19 cellular contexts compared by ENCODE assay signal in genomic region chr20:63090682-63091571, GRCh38.
A peak's percentile ranks its signal among the peaks of the same experiment; 100 is the strongest.
DNase-seq lines count a peak whose midpoint lies in the region; TF ChIP-seq lines count a peak whose summit lies in the region.
"Had no signal": no experiment of that assay in that cellular context is flagged by ENCODE, and none has a peak within 500 bp of the region (broad histone marks: within the 10 kb centered on the region; RNA-seq: fewer than 3 reads in every experiment).

No MANE protein-coding gene starts in this region.

- H3K27ac ChIP-seq in testis: no peak overlapping the region
- H3K27ac ChIP-seq: ascending aorta, esophagus muscularis mucosa, HL-60, KMS-11, VCaP had no signal

- intact Hi-C loops in testis (cut with DNase I; ENCODE audit: low total_unique reads): no loop called here

- H3K9me3 Mint-ChIP-seq in activated T-cell treated with anti-CD3 and anti-CD28 coated beads, Interleukin-2, amount 50 U/mL, for 24 hours: no peaks in the 10 kb centered on the region
- H3K9me3 Mint-ChIP-seq in progenitor cell of endocrine pancreas (ENCODE audit: low read depth): no peaks in the 10 kb centered on the region
- H3K9me3 Mint-ChIP-seq: HFFc6 had no signal

- H3K36me3 ChIP-seq in testis (ENCODE audit: low read depth, missing control alignments): no peaks in the 10 kb centered on the region
- H3K36me3 ChIP-seq: ascending aorta, esophagus muscularis mucosa had no signal

- H3K27me3 ChIP-seq in testis: no peaks in the 10 kb centered on the region
- H3K27me3 ChIP-seq: ascending aorta had no signal

- no peak for TF ChIP-seq POLR2A in testis (IDR thresholded peaks at IDR 0.05)

- H3K9me3 ChIP-seq in testis: no peaks in the 10 kb centered on the region
- H3K9me3 ChIP-seq: ascending aorta, Caco-2, esophagus muscularis mucosa had no signal

- no peaks in the 10 kb centered on the region for H3K4me1 ChIP-seq in testis
- H3K4me1 ChIP-seq: ascending aorta, esophagus muscularis mucosa had no signal

- peaks cover 37% of the 10 kb centered on the region for H3K27me3 Mint-ChIP-seq in activated T-cell treated with anti-CD3 and anti-CD28 coated beads, Interleukin-2, amount 50 U/mL, for 24 hours
- H3K27me3 Mint-ChIP-seq in progenitor cell of endocrine pancreas: peaks cover 48% of the 10 kb centered on the region

- H3K4me3 Mint-ChIP-seq in activated T-cell treated with anti-CD3 and anti-CD28 coated beads, Interleukin-2, amount 50 U/mL, for 24 hours: no peak overlapping the region
- no peak overlapping the region for H3K4me3 Mint-ChIP-seq in progenitor cell of endocrine pancreas (ENCODE audit: low read depth)
- H3K4me3 Mint-ChIP-seq: HFFc6 had no signal

- peak; percentile 13 for DNase-seq in activated T-cell treated with anti-CD3 and anti-CD28 coated beads, Interleukin-2, amount 50 U/mL, for 24 hours
- DNase-seq in activated T-cell treated with anti-CD3 and anti-CD28 coated beads, Interleukin-2, amount 50 U/mL, for 48 hours: no peak
- peak; percentile 57 for DNase-seq in SW480 (ENCODE audit: low spot score)
- DNase-seq in iPS-NIHi11 (ENCODE audit: low spot score): peak; percentile 7
- peak; percentile 7 for DNase-seq in testis
- no peak for DNase-seq in progenitor cell of endocrine pancreas (ENCODE audit: low spot score, unreplicated experiment)
- no peak for DNase-seq in H4 (ENCODE audit: low spot score)
- DNase-seq in stimulated activated CD4-positive, alpha-beta T cell treated with anti-CD3 and anti-CD28 coated beads, Interleukin-12 subunit alpha, Interleukin-12 subunit beta, amount 100 ng/mL, for 4 hours: no peak
- DNase-seq: cortex of kidney; HFFc6; NCI-H1105 treated with DMSO at 0.1 percent for 48 hours; OCI-M1; stimulated activated CD4-positive, alpha-beta T cell treated with anti-CD3 and anti-CD28 coated beads, Interleukin-1b, Interleukin-23, amount 100 ng/mL, for 48 hours had no signal

- TF ChIP-seq CTCF in testis (IDR thresholded peaks at IDR 0.05) (no peak), progenitor cell of endocrine pancreas (IDR thresholded peaks at IDR 0.05; ENCODE audit: unreplicated experiment) (no peak)

- H3K27ac Mint-ChIP-seq in activated T-cell treated with anti-CD3 and anti-CD28 coated beads, Interleukin-2, amount 50 U/mL, for 24 hours: no peak overlapping the region
- H3K27ac Mint-ChIP-seq in progenitor cell of endocrine pancreas: no peak overlapping the region
- H3K27ac Mint-ChIP-seq: HFFc6 had no signal

- no peaks in the 10 kb centered on the region for H3K36me3 Mint-ChIP-seq in activated T-cell treated with anti-CD3 and anti-CD28 coated beads, Interleukin-2, amount 50 U/mL, for 24 hours (ENCODE audit: low read depth)
- no peaks in the 10 kb centered on the region for H3K36me3 Mint-ChIP-seq in progenitor cell of endocrine pancreas (ENCODE audit: insufficient read depth)

- peaks cover 2% of the 10 kb centered on the region for H3K4me1 Mint-ChIP-seq in activated T-cell treated with anti-CD3 and anti-CD28 coated beads, Interleukin-2, amount 50 U/mL, for 24 hours (ENCODE audit: low read depth)
- no peaks in the 10 kb centered on the region for H3K4me1 Mint-ChIP-seq in progenitor cell of endocrine pancreas (ENCODE audit: low read depth)

- WGBS in testis, 2 donors: 81 to 89% methylated on average over 15 to 25 of the region's 30 CpGs

- no peak overlapping the region for H3K4me3 ChIP-seq in testis
- H3K4me3 ChIP-seq: ascending aorta, esophagus muscularis mucosa had no signal

Comparison
In these comparisons a context has a peak if more than half of its experiments do, and no peak if none do; other contexts are left out.
1. DNase-seq: peak in activated T-cell treated with anti-CD3 and anti-CD28 coated beads, Interleukin-2, amount 50 U/mL, for 24 hours (single experiment), SW480 (single experiment), iPS-NIHi11 (single experiment) and testis (single experiment); none in activated T-cell treated with anti-CD3 and anti-CD28 coated beads, Interleukin-2, amount 50 U/mL, for 48 hours (0 of 2), progenitor cell of endocrine pancreas (single experiment), H4 (single experiment) and stimulated activated CD4-positive, alpha-beta T cell treated with anti-CD3 and anti-CD28 coated beads, Interleukin-12 subunit alpha, Interleukin-12 subunit beta, amount 100 ng/mL, for 4 hours (single experiment).